1 cellular context compared by ENCODE assay signal in the genomic region with DNA sequence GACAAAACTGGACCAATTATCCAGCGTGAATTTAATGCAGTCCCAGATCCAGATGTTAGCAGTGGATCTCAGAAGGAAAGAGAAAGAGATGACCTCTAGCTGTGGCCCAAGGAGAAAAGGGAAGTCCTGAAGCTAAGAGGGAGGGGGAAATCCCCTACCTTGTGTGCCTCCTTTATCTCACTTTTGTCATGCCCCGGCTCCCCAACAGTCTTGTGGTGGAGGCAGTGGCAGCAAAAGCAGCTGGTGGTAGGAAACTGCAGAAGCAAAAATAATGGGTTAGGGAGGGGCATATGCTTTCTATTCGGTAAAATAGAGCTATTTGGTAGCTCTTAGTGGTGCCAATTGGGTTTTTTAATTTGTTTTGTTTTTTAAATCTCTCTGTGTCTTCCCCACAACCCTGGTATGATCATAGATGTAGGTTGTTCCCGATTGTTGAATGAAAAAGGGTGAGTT.
TF ChIP-seq lines count a peak whose summit lies in the region.

No MANE protein-coding gene starts in this region.

TF ChIP-seq in HepG2, 621 proteins besides CTCF, POLR2A, EP300 and RAD21:
- TF ChIP-seq U2AF2 (IDR thresholded peaks at IDR 0.05; ENCODE audit: low read depth, low read length): no peak
- TF ChIP-seq, protein P1, sequence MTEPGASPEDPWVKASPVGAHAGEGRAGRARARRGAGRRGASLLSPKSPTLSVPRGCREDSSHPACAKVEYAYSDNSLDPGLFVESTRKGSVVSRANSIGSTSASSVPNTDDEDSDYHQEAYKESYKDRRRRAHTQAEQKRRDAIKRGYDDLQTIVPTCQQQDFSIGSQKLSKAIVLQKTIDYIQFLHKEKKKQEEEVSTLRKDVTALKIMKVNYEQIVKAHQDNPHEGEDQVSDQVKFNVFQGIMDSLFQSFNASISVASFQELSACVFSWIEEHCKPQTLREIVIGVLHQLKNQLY (CRISPR knock-in tag; IDR thresholded peaks at IDR 0.05): no peak
- TF ChIP-seq ZNF569 (CRISPR knock-in tag; IDR thresholded peaks at IDR 0.05; ENCODE audit: borderline replicate concordance): no peak
- TF ChIP-seq JUN (CRISPR knock-in tag; IDR thresholded peaks at IDR 0.05): no peak
- TF ChIP-seq, protein P2, sequence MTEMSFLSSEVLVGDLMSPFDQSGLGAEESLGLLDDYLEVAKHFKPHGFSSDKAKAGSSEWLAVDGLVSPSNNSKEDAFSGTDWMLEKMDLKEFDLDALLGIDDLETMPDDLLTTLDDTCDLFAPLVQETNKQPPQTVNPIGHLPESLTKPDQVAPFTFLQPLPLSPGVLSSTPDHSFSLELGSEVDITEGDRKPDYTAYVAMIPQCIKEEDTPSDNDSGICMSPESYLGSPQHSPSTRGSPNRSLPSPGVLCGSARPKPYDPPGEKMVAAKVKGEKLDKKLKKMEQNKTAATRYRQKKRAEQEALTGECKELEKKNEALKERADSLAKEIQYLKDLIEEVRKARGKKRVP (CRISPR knock-in tag; IDR thresholded peaks at IDR 0.05): no peak
- TF ChIP-seq CREB1 (IDR thresholded peaks at IDR 0.05): no peak
- TF ChIP-seq CREB1 (CRISPR knock-in tag; IDR thresholded peaks at IDR 0.05): no peak
- no peak for TF ChIP-seq HNRNPH1 (optimal IDR thresholded peaks at IDR 0.05; ENCODE audit: low read depth, low read length)
- TF ChIP-seq TRIM24 (CRISPR knock-in tag; IDR thresholded peaks at IDR 0.05): no peak
- TF ChIP-seq ZNF768 (CRISPR knock-in tag; IDR thresholded peaks at IDR 0.05): no peak
- TF ChIP-seq SMAD3 (CRISPR knock-in tag; IDR thresholded peaks at IDR 0.05): no peak
- no peak for TF ChIP-seq ZNF17 (CRISPR knock-in tag; IDR thresholded peaks at IDR 0.05)
- no peak for TF ChIP-seq IRX3 (CRISPR knock-in tag; IDR thresholded peaks at IDR 0.05; ENCODE audit: borderline replicate concordance, low read depth)
- TF ChIP-seq, protein P3, sequence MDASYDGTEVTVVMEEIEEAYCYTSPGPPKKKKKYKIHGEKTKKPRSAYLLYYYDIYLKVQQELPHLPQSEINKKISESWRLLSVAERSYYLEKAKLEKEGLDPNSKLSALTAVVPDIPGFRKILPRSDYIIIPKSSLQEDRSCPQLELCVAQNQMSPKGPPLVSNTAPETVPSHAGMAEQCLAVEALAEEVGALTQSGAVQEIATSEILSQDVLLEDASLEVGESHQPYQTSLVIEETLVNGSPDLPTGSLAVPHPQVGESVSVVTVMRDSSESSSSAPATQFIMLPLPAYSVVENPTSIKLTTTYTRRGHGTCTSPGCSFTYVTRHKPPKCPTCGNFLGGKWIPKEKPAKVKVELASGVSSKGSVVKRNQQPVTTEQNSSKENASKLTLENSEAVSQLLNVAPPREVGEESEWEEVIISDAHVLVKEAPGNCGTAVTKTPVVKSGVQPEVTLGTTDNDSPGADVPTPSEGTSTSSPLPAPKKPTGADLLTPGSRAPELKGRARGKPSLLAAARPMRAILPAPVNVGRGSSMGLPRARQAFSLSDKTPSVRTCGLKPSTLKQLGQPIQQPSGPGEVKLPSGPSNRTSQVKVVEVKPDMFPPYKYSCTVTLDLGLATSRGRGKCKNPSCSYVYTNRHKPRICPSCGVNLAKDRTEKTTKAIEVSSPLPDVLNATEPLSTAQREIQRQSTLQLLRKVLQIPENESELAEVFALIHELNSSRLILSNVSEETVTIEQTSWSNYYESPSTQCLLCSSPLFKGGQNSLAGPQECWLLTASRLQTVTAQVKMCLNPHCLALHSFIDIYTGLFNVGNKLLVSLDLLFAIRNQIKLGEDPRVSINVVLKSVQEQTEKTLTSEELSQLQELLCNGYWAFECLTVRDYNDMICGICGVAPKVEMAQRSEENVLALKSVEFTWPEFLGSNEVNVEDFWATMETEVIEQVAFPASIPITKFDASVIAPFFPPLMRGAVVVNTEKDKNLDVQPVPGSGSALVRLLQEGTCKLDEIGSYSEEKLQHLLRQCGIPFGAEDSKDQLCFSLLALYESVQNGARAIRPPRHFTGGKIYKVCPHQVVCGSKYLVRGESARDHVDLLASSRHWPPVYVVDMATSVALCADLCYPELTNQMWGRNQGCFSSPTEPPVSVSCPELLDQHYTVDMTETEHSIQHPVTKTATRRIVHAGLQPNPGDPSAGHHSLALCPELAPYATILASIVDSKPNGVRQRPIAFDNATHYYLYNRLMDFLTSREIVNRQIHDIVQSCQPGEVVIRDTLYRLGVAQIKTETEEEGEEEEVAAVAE (CRISPR knock-in tag; IDR thresholded peaks at IDR 0.05; ENCODE audit: borderline replicate concordance): no peak
- TF ChIP-seq SOX6 (IDR thresholded peaks at IDR 0.05): no peak
- no peak for TF ChIP-seq SOX6 (CRISPR knock-in tag; IDR thresholded peaks at IDR 0.05)
- TF ChIP-seq ZNF557 (CRISPR knock-in tag; IDR thresholded peaks at IDR 0.05): no peak
- TF ChIP-seq, protein P4, sequence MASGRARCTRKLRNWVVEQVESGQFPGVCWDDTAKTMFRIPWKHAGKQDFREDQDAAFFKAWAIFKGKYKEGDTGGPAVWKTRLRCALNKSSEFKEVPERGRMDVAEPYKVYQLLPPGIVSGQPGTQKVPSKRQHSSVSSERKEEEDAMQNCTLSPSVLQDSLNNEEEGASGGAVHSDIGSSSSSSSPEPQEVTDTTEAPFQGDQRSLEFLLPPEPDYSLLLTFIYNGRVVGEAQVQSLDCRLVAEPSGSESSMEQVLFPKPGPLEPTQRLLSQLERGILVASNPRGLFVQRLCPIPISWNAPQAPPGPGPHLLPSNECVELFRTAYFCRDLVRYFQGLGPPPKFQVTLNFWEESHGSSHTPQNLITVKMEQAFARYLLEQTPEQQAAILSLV (CRISPR knock-in tag; IDR thresholded peaks at IDR 0.05; ENCODE audit: borderline replicate concordance): no peak
- no peak for TF ChIP-seq ZMYM2 (CRISPR knock-in tag; IDR thresholded peaks at IDR 0.05)
- no peak for TF ChIP-seq ZNF496 (CRISPR knock-in tag; IDR thresholded peaks at IDR 0.05; ENCODE audit: insufficient replicate concordance)
